ENCODE assay signal across 8 cellular contexts in genomic region chr1:182080955-182081582, GRCh38. TPM values are rescaled to one million over a fixed set of nuclear protein-coding genes. Genes with fewer than 3 reads are reported as not detected.
DNase-seq lines count a peak whose midpoint lies in the region; ATAC-seq and TF ChIP-seq lines count a peak whose summit lies in the region.

No MANE protein-coding gene starts in this region.

- H3K36me3 ChIP-seq in OCI-LY1 (ENCODE audit: insufficient read depth, low read length) (no peaks in the 10 kb centered on the region), colonic mucosa (no peaks in the 10 kb centered on the region)

- H3K4me1 Mint-ChIP-seq in activated naive CD8-positive, alpha-beta T cell treated with anti-CD3 and anti-CD28 coated beads, Interleukin-2, amount 10 ng/mL, durations not matched to agents 7 days and 5 days, result peaks cover 10% of the 10 kb centered on the region
- H3K4me1 Mint-ChIP-seq in activated naive CD8-positive, alpha-beta T cell treated with anti-CD3 and anti-CD28 coated beads for 36 hours, result peaks cover 5% of the 10 kb centered on the region

- H3K79me2 ChIP-seq in OCI-LY1 (ENCODE audit: insufficient read depth, low read length), result no peaks in the 10 kb centered on the region

- no peaks in the 10 kb centered on the region for H3K36me3 Mint-ChIP-seq in activated naive CD8-positive, alpha-beta T cell treated with anti-CD3 and anti-CD28 coated beads, Interleukin-2, amount 10 ng/mL, durations not matched to agents 7 days and 5 days
- H3K36me3 Mint-ChIP-seq in activated naive CD8-positive, alpha-beta T cell treated with anti-CD3 and anti-CD28 coated beads for 36 hours, result no peaks in the 10 kb centered on the region

- POLR2A ChIA-PET in activated naive CD8-positive, alpha-beta T cell treated with anti-CD3 and anti-CD28 coated beads, Interleukin-2, amount 10 ng/mL, durations not matched to agents 7 days and 5 days (lab: Charles Lee), result interaction anchor here (0.6 to 0.8 kb wide), 2 partner anchors 123 to 165 kb away, joined by 3 read pairs; no protein-coding TSS in a partner anchor

- H3K27ac ChIP-seq in OCI-LY1 (ENCODE audit: low read depth, low read length, poor library complexity, severe bottlenecking) (no peak overlapping the region), colonic mucosa (no peak overlapping the region)

- H4K20me1 ChIP-seq in OCI-LY1 (ENCODE audit: insufficient read depth, low read length), result no peaks in the 10 kb centered on the region

- no peak overlapping the region for H3K27ac Mint-ChIP-seq in activated naive CD8-positive, alpha-beta T cell treated with anti-CD3 and anti-CD28 coated beads, Interleukin-2, amount 10 ng/mL, durations not matched to agents 7 days and 5 days
- H3K27ac Mint-ChIP-seq in activated naive CD8-positive, alpha-beta T cell treated with anti-CD3 and anti-CD28 coated beads for 36 hours, result no peak overlapping the region

- DNase-seq in activated naive CD8-positive, alpha-beta T cell treated with anti-CD3 and anti-CD28 coated beads, Interleukin-2, amount 10 ng/mL, durations not matched to agents 7 days and 5 days, result no peak
- no peak for DNase-seq in activated naive CD8-positive, alpha-beta T cell treated with anti-CD3 and anti-CD28 coated beads for 36 hours
- DNase-seq in HPDE6-E6E7 (ENCODE audit: extremely low spot score), result peak; percentile 41
- DNase-seq in colonic mucosa, result no peak
- peak; percentile 46 for DNase-seq in myocyte (ENCODE audit: low read depth)
- no peak for DNase-seq in activated CD4-positive, CD25-positive, alpha-beta regulatory T cell (lab: John Stamatoyannopoulos, UW)

- intact Hi-C loops in colonic mucosa (cut with DNase I), result loop anchor here (10.0 kb wide), 1 partner anchor 514 kb away; no protein-coding TSS in a partner anchor

- TF ChIP-seq CTCF in OCI-LY1 (IDR thresholded peaks at IDR 0.05; ENCODE audit: low read length) (peak; percentile 66), colonic mucosa (IDR thresholded peaks at IDR 0.05) (peak; percentile 58)

- H3K4me3 Mint-ChIP-seq in activated naive CD8-positive, alpha-beta T cell treated with anti-CD3 and anti-CD28 coated beads, Interleukin-2, amount 10 ng/mL, durations not matched to agents 7 days and 5 days, result no peak overlapping the region
- no peak overlapping the region for H3K4me3 Mint-ChIP-seq in activated naive CD8-positive, alpha-beta T cell treated with anti-CD3 and anti-CD28 coated beads for 36 hours

- H3K4me1 ChIP-seq in OCI-LY1 (ENCODE audit: insufficient read depth, low read length, severe bottlenecking) (no peaks in the 10 kb centered on the region), colonic mucosa (no peaks in the 10 kb centered on the region)

- no peak overlapping the region for H3K4me2 ChIP-seq in OCI-LY1 (ENCODE audit: low read length)

- H3K9me3 ChIP-seq in OCI-LY1 (ENCODE audit: low read length), result no peaks in the 10 kb centered on the region
- no peaks in the 10 kb centered on the region for H3K9me3 ChIP-seq in colonic mucosa

- H3F3A ChIP-seq in OCI-LY1 (ENCODE audit: insufficient read depth, low read length), result no peaks in the 10 kb centered on the region

- ATAC-seq in activated naive CD8-positive, alpha-beta T cell treated with anti-CD3 and anti-CD28 coated beads, Interleukin-2, amount 10 ng/mL, durations not matched to agents 7 days and 5 days (ENCODE audit: low read depth), result peak; percentile 40
- ATAC-seq in HG03039 (IDR thresholded peaks at IDR 0.05; ENCODE audit: unreplicated experiment), result no peak

- no peaks in the 10 kb centered on the region for H3K9me3 Mint-ChIP-seq in activated naive CD8-positive, alpha-beta T cell treated with anti-CD3 and anti-CD28 coated beads, Interleukin-2, amount 10 ng/mL, durations not matched to agents 7 days and 5 days
- no peaks in the 10 kb centered on the region for H3K9me3 Mint-ChIP-seq in activated naive CD8-positive, alpha-beta T cell treated with anti-CD3 and anti-CD28 coated beads for 36 hours

- H3K9ac ChIP-seq in OCI-LY1 (ENCODE audit: low read length) (no peak overlapping the region), colonic mucosa (ENCODE audit: low read depth in 2 of 2, low read length in 2 of 2) (no peak overlapping the region)

- no peak overlapping the region for H2AFZ ChIP-seq in OCI-LY1 (ENCODE audit: low read length)

- H3K9me2 ChIP-seq in OCI-LY1 (ENCODE audit: low read depth, low read length), result no peaks in the 10 kb centered on the region

- no peaks in the 10 kb centered on the region for H3K27me3 ChIP-seq in OCI-LY1 (ENCODE audit: insufficient read depth, low read length)
- H3K27me3 ChIP-seq in colonic mucosa, result no peaks in the 10 kb centered on the region

- H3K4me3 ChIP-seq in OCI-LY1 (ENCODE audit: low read depth, low read length, poor library complexity, severe bottlenecking) (no peak overlapping the region), colonic mucosa (no peak overlapping the region)

- no peaks in the 10 kb centered on the region for H3K27me3 Mint-ChIP-seq in activated naive CD8-positive, alpha-beta T cell treated with anti-CD3 and anti-CD28 coated beads, Interleukin-2, amount 10 ng/mL, durations not matched to agents 7 days and 5 days
- H3K27me3 Mint-ChIP-seq in activated naive CD8-positive, alpha-beta T cell treated with anti-CD3 and anti-CD28 coated beads for 36 hours, result no peaks in the 10 kb centered on the region

RNA-seq across cellular contexts. Expression of gene ZNF648, which starts 19.6 kb away (rescaled TPM):
- not detected for total RNA-seq in activated naive CD8-positive, alpha-beta T cell treated with anti-CD3 and anti-CD28 coated beads, Interleukin-2, amount 10 ng/mL, durations not matched to agents 7 days and 5 days
- not detected for total RNA-seq in activated naive CD8-positive, alpha-beta T cell treated with anti-CD3 and anti-CD28 coated beads for 36 hours
- total RNA-seq in colonic mucosa (under 1 TPM in 1 of 2 donors, not detected in 1; 0.07 TPM), myocyte (not detected in 2 replicates)
- polyA plus RNA-seq in myocyte (2012), result not detected

Comparison
In these comparisons a context has a peak if more than half of its experiments do, and no peak if none do; other contexts are left out.
1. DNase-seq: peak in HPDE6-E6E7 (single experiment) and myocyte (single experiment); none in activated naive CD8-positive, alpha-beta T cell treated with anti-CD3 and anti-CD28 coated beads, Interleukin-2, amount 10 ng/mL, durations not matched to agents 7 days and 5 days (single experiment), activated naive CD8-positive, alpha-beta T cell treated with anti-CD3 and anti-CD28 coated beads for 36 hours (single experiment), colonic mucosa (single experiment) and activated CD4-positive, CD25-positive, alpha-beta regulatory T cell (0 of 4).